8 cellular contexts compared by ENCODE assay signal in genomic region chr17:63997341-63998048, GRCh38. TPM values are rescaled to one million over a fixed set of nuclear protein-coding genes. Genes with fewer than 3 reads are reported as not detected.
A peak's percentile ranks its signal among the peaks of the same experiment; 100 is the strongest.
DNase-seq lines count a peak whose midpoint lies in the region; ATAC-seq lines count a peak whose summit lies in the region.
"Had no signal": no experiment of that assay in that cellular context is flagged by ENCODE, and none has a peak within 500 bp of the region (broad histone marks: within the 10 kb centered on the region; RNA-seq: fewer than 3 reads in every experiment).

No MANE protein-coding gene starts in this region.

- H3K27me3 Mint-ChIP-seq in activated naive CD8-positive, alpha-beta T cell treated with anti-CD3 and anti-CD28 coated beads, Interleukin-2, amount 10 ng/mL, durations not matched to agents 7 days and 5 days, result peaks cover 22% of the 10 kb centered on the region
- peaks cover 3 to 8% (median 3%) of the 10 kb centered on the region in 3 donors for H3K27me3 Mint-ChIP-seq in immature natural killer cell (ENCODE audit: low read depth in 3 of 3)
- peaks cover 39% of the 10 kb centered on the region for H3K27me3 Mint-ChIP-seq in stimulated activated memory B cell treated with anti-CD40 and anti-IgM and Interleukin-4, amounts not matched to agents 10 μg/mL and 1 μg/mL and 100 μg/mL, for 72 hours

- POLR2A ChIA-PET in activated naive CD8-positive, alpha-beta T cell treated with anti-CD3 and anti-CD28 coated beads, Interleukin-2, amount 10 ng/mL, durations not matched to agents 7 days and 5 days (lab: Charles Lee), result interaction anchor here (0.9 to 2.6 kb wide), 4 partner anchors 20 to 149 kb away, joined by 3 to 15 read pairs (median 9); partner anchors contain the start of gene ICAM2

- ATAC-seq in activated naive CD8-positive, alpha-beta T cell treated with anti-CD3 and anti-CD28 coated beads, Interleukin-2, amount 10 ng/mL, durations not matched to agents 7 days and 5 days (ENCODE audit: low read depth), result no peak
- ATAC-seq in stimulated activated memory B cell treated with anti-CD40 and anti-IgM and Interleukin-4, amounts not matched to agents 10 μg/mL and 1 μg/mL and 100 μg/mL, for 72 hours, result no peak
- no peak for ATAC-seq in HG03342 (IDR thresholded peaks at IDR 0.05; ENCODE audit: unreplicated experiment)
- ATAC-seq in GM18502 (IDR thresholded peaks at IDR 0.05; ENCODE audit: poor library complexity, unreplicated experiment), result no peak

- H3K9me3 ChIP-seq in HUES6 (ENCODE audit: control insufficient read depth, insufficient read depth, low read depth, low read length), result no peaks in the 10 kb centered on the region

- H3K36me3 ChIP-seq in HUES6 (ENCODE audit: control insufficient read depth, insufficient read depth, low read length), result no peaks in the 10 kb centered on the region

- H3K27ac Mint-ChIP-seq in activated naive CD8-positive, alpha-beta T cell treated with anti-CD3 and anti-CD28 coated beads, Interleukin-2, amount 10 ng/mL, durations not matched to agents 7 days and 5 days, result no peak overlapping the region
- H3K27ac Mint-ChIP-seq in immature natural killer cell, result peak overlapping the region; percentile 15 to 87 (median 79)
- H3K27ac Mint-ChIP-seq in stimulated activated memory B cell treated with anti-CD40 and anti-IgM and Interleukin-4, amounts not matched to agents 10 μg/mL and 1 μg/mL and 100 μg/mL, for 72 hours, result peak overlapping the region; percentile 4

- H3K4me1 ChIP-seq in HUES6 (ENCODE audit: control insufficient read depth, insufficient read depth, low read length), result peaks cover 7% of the 10 kb centered on the region

- H3K4me1 Mint-ChIP-seq in activated naive CD8-positive, alpha-beta T cell treated with anti-CD3 and anti-CD28 coated beads, Interleukin-2, amount 10 ng/mL, durations not matched to agents 7 days and 5 days, result peaks cover 20% of the 10 kb centered on the region
- H3K4me1 Mint-ChIP-seq in immature natural killer cell, result peaks cover 57 to 59% of the 10 kb centered on the region in 2 donors
- H3K4me1 Mint-ChIP-seq in stimulated activated memory B cell treated with anti-CD40 and anti-IgM and Interleukin-4, amounts not matched to agents 10 μg/mL and 1 μg/mL and 100 μg/mL, for 72 hours, result peaks cover 31% of the 10 kb centered on the region

- no peak for DNase-seq in activated naive CD8-positive, alpha-beta T cell treated with anti-CD3 and anti-CD28 coated beads, Interleukin-2, amount 10 ng/mL, durations not matched to agents 7 days and 5 days
- no peak for DNase-seq in immature natural killer cell
- DNase-seq in NCI-H1694 (lab: John Stamatoyannopoulos, UW), result no peak

- H3K4me3 ChIP-seq in HUES6 (ENCODE audit: low read depth, low read length), result peak overlapping the region; percentile 98

- no peak overlapping the region for H3K27ac ChIP-seq in HUES6 (ENCODE audit: low read depth, low read length)

- no peaks in the 10 kb centered on the region for H3K9me3 Mint-ChIP-seq in activated naive CD8-positive, alpha-beta T cell treated with anti-CD3 and anti-CD28 coated beads, Interleukin-2, amount 10 ng/mL, durations not matched to agents 7 days and 5 days
- H3K9me3 Mint-ChIP-seq in immature natural killer cell, result no peaks in the 10 kb centered on the region
- no peaks in the 10 kb centered on the region for H3K9me3 Mint-ChIP-seq in stimulated activated memory B cell treated with anti-CD40 and anti-IgM and Interleukin-4, amounts not matched to agents 10 μg/mL and 1 μg/mL and 100 μg/mL, for 72 hours

- peaks cover 51% of the 10 kb centered on the region for H3K27me3 ChIP-seq in HUES6 (ENCODE audit: control insufficient read depth, insufficient read depth, low read length)

- H3K4me3 Mint-ChIP-seq in activated naive CD8-positive, alpha-beta T cell treated with anti-CD3 and anti-CD28 coated beads, Interleukin-2, amount 10 ng/mL, durations not matched to agents 7 days and 5 days, result peak overlapping the region; percentile 93
- peak overlapping the region; percentile 84 to 91 (median 89) for H3K4me3 Mint-ChIP-seq in immature natural killer cell
- peak overlapping the region; percentile 85 for H3K4me3 Mint-ChIP-seq in stimulated activated memory B cell treated with anti-CD40 and anti-IgM and Interleukin-4, amounts not matched to agents 10 μg/mL and 1 μg/mL and 100 μg/mL, for 72 hours

- peaks cover 2% of the 10 kb centered on the region for H3K36me3 Mint-ChIP-seq in activated naive CD8-positive, alpha-beta T cell treated with anti-CD3 and anti-CD28 coated beads, Interleukin-2, amount 10 ng/mL, durations not matched to agents 7 days and 5 days
- no peaks in the 10 kb centered on the region for H3K36me3 Mint-ChIP-seq in immature natural killer cell
- H3K36me3 Mint-ChIP-seq in stimulated activated memory B cell treated with anti-CD40 and anti-IgM and Interleukin-4, amounts not matched to agents 10 μg/mL and 1 μg/mL and 100 μg/mL, for 72 hours, result peaks cover 8% of the 10 kb centered on the region

- H3K9ac ChIP-seq in HUES6 (ENCODE audit: low read length), result no peak overlapping the region

RNA-seq across cellular contexts. Expression of gene PRR29, which starts 0.7 kb away (rescaled TPM):
- 1 to 10 TPM in 1 of 2 experiments, under 1 TPM in 1; 1.00 to 1.4 TPM for total RNA-seq in activated naive CD8-positive, alpha-beta T cell treated with anti-CD3 and anti-CD28 coated beads, Interleukin-2, amount 10 ng/mL, durations not matched to agents 7 days and 5 days
- polyA plus RNA-seq in immature natural killer cell, result 1 to 10 TPM; 5.0 to 6.8 (median 5.5) TPM
- total RNA-seq: NCI-H460 had no signal

RNA-seq across cellular contexts. Expression of gene ICAM2, which starts 22.9 kb away (rescaled TPM):
- total RNA-seq in activated naive CD8-positive, alpha-beta T cell treated with anti-CD3 and anti-CD28 coated beads, Interleukin-2, amount 10 ng/mL, durations not matched to agents 7 days and 5 days, result 10 to 100 TPM; 59.0 to 61.7 TPM
- 100 to 1,000 TPM; 327 to 535 (median 329) TPM for polyA plus RNA-seq in immature natural killer cell
- total RNA-seq: NCI-H460 had no signal

RNA-seq across cellular contexts. Expression of gene SCN4A, which starts 24.8 kb away (rescaled TPM):
- total RNA-seq in activated naive CD8-positive, alpha-beta T cell treated with anti-CD3 and anti-CD28 coated beads, Interleukin-2, amount 10 ng/mL, durations not matched to agents 7 days and 5 days, result not detected
- polyA plus RNA-seq in immature natural killer cell, result under 1 TPM in 1 of 3 donors, not detected in 2; 0.02 TPM
